In genomic region chr18:52588916-52589315, GRCh38 we compare ENCODE assay signal across 22 cellular contexts.
DNase-seq lines count a peak whose midpoint lies in the region; ATAC-seq and TF ChIP-seq lines count a peak whose summit lies in the region.
"Had no signal": no experiment of that assay in that cellular context is flagged by ENCODE, and none has a peak within 500 bp of the region (broad histone marks: within the 10 kb centered on the region; RNA-seq: fewer than 3 reads in every experiment).

No MANE protein-coding gene starts in this region.

- no peak overlapping the region for H3K18ac ChIP-seq in IMR-90 (ENCODE audit: low read depth, low read length)

- dilution Hi-C loops in IMR-90 (cut with HindIII; ENCODE audit: low sequenced_read_pairs, unreplicated experiment): no loop called here

- H3K9me2 ChIP-seq in PC-9 (ENCODE audit: insufficient read depth): no peaks in the 10 kb centered on the region

- H3K4me1 ChIP-seq in IMR-90 (ENCODE audit: control insufficient read depth, insufficient read depth, low read length) (no peaks in the 10 kb centered on the region), PC-9 (replicated peaks; ENCODE audit: insufficient read depth) (no peaks in the 10 kb centered on the region)
- H3K4me1 ChIP-seq: BLaER1 treated with 17β-estradiol and CSF1 and Interleukin-3, amounts not matched to agents 10 nM and 100 nM; Caco-2 had no signal

- intact Hi-C loops in IMR-90 (cut with micrococcal nuclease): no loop called here
- intact Hi-C loops in PC-9 (cut with micrococcal nuclease; ENCODE audit: unreplicated experiment): no loop called here

- H3K9me3 ChIP-seq in IMR-90 (ENCODE audit: control insufficient read depth, insufficient read depth, low read length): peaks cover 4% of the 10 kb centered on the region
- H3K9me3 ChIP-seq in PC-9 (ENCODE audit: insufficient read depth, low read depth): no peaks in the 10 kb centered on the region
- H3K9me3 ChIP-seq: BLaER1 treated with 17β-estradiol and CSF1 and Interleukin-3, amounts not matched to agents 10 nM and 100 nM; Caco-2 had no signal

- H3F3A ChIP-seq in PC-9 (ENCODE audit: insufficient read depth, low read depth): no peaks in the 10 kb centered on the region

- no peak for TF ChIP-seq RAD21 in IMR-90 (IDR thresholded peaks at IDR 0.05; ENCODE audit: low read length)

- ATAC-seq in IMR-90 (ENCODE audit: low read depth): no peak
- ATAC-seq in stimulated activated naive CD8-positive, alpha-beta T cell treated with anti-CD3 and anti-CD28 coated beads, Interleukin-15, Interleukin-2, amounts not matched to agents 100 U/mL and 50 U/mL, for 24 hours: no peak
- ATAC-seq: GM12878 had no signal

- H3K4me3 ChIP-seq in IMR-90 (ENCODE audit: insufficient read depth, low read depth, low read length): no peak overlapping the region
- H3K4me3 ChIP-seq in choroid plexus epithelial cell (ENCODE audit: low read depth, low read length): no peak overlapping the region
- no peak overlapping the region for H3K4me3 ChIP-seq in kidney epithelial cell (ENCODE audit: low read depth, low read length)
- H3K4me3 ChIP-seq in PC-9: no peak overlapping the region
- H3K4me3 ChIP-seq: BLaER1 treated with 17β-estradiol and CSF1 and Interleukin-3, amounts not matched to agents 10 nM and 100 nM; GM12878; SK-N-MC had no signal

- H2BK5ac ChIP-seq in IMR-90 (ENCODE audit: low read depth, low read length, poor library complexity, severe bottlenecking): no peak overlapping the region

- no peak overlapping the region for H3K27ac ChIP-seq in IMR-90 (ENCODE audit: insufficient read depth, low read length)
- no peak overlapping the region for H3K27ac ChIP-seq in PC-9
- H3K27ac ChIP-seq: BLaER1 treated with 17β-estradiol and CSF1 and Interleukin-3, amounts not matched to agents 10 nM and 100 nM; SK-N-MC had no signal

- CTCF ChIA-PET in IMR-90 (lab: Yijun Ruan, JAX): no interaction called here
- CTCF ChIA-PET in PC-9 (lab: Charles Lee): no interaction called here

- H3K36me3 ChIP-seq in IMR-90 (ENCODE audit: control insufficient read depth, insufficient read depth, low read length): no peaks in the 10 kb centered on the region
- H3K36me3 ChIP-seq in kidney epithelial cell (ENCODE audit: control insufficient read depth, insufficient read depth, low read length): no peaks in the 10 kb centered on the region
- no peaks in the 10 kb centered on the region for H3K36me3 ChIP-seq in PC-9 (ENCODE audit: low read depth)
- H3K36me3 ChIP-seq: BLaER1 treated with 17β-estradiol and CSF1 and Interleukin-3, amounts not matched to agents 10 nM and 100 nM had no signal

- H3K27me3 ChIP-seq in IMR-90 (ENCODE audit: control insufficient read depth, insufficient read depth, low read length) (no peaks in the 10 kb centered on the region), kidney epithelial cell (ENCODE audit: control insufficient read depth, insufficient read depth, low read length) (no peaks in the 10 kb centered on the region), PC-9 (ENCODE audit: insufficient read depth, low read depth) (peaks cover 4% of the 10 kb centered on the region; the same call in 1 of the 2 replicates)
- H3K27me3 ChIP-seq: BLaER1 treated with 17β-estradiol and CSF1 and Interleukin-3, amounts not matched to agents 10 nM and 100 nM had no signal

- no peaks in the 10 kb centered on the region for H3K79me1 ChIP-seq in IMR-90 (ENCODE audit: low read depth in 1 of 2, low read length in 2 of 2)

- no peak overlapping the region for H3K23ac ChIP-seq in IMR-90 (ENCODE audit: low read depth, low read length)

- H3K4ac ChIP-seq in IMR-90 (ENCODE audit: low read depth, low read length): no peak overlapping the region

- BruUV-seq in IMR-90 (replicated peaks; lab: Mats Ljungman, UMichigan) (no TSS peak), PC-9 (replicated peaks; lab: Mats Ljungman, UMichigan) (no TSS peak)

- no CpG with 5 or more reads among the region's 1 CpG for WGBS in IMR-90 (ENCODE audit: extremely low coverage in 2 of 2, insufficient read length in 1 of 2), 2 experiments

- H2BK120ac ChIP-seq in IMR-90 (ENCODE audit: low read depth, low read length): no peak overlapping the region

- DNase-seq in IMR-90 (peak; percentile 30), choroid plexus epithelial cell (ENCODE audit: low read depth) (peak; percentile 16), kidney epithelial cell (ENCODE audit: low read depth) (peak; percentile 14), hypothalamus (lab: John Stamatoyannopoulos, UW) (no peak), PC-9 (no peak)
- no peak for DNase-seq in stimulated activated naive CD8-positive, alpha-beta T cell treated with anti-CD3 and anti-CD28 coated beads, Interleukin-15, Interleukin-2, amounts not matched to agents 100 U/mL and 50 U/mL, for 24 hours
- no peak for DNase-seq in stimulated activated CD4-positive, alpha-beta T cell treated with anti-CD3 and anti-CD28 coated beads, Interleukin-4, amount 100 ng/mL, for 1 hour
- DNase-seq: Caco-2; CD4-positive, alpha-beta memory T cell; DMS 273 treated with DMSO at 0.1 percent for 48 hours; DMS79 treated with DMSO at 0.1 percent for 48 hours; MM.1S; NCI-H1092; NCI-H1436; NCI-H187 treated with DMSO at 0.1 percent for 48 hours; NCI-H2107; NCI-H446 treated with DMSO at 0.1 percent for 48 hours; NCI-H526 treated with DMSO at 0.1 percent for 48 hours; Right ventricle myocardium superior had no signal

- no peak overlapping the region for H3K14ac ChIP-seq in IMR-90 (replicated peaks; ENCODE audit: low read depth, low read length)

- in situ Hi-C loops in IMR-90 (cut with MboI; ENCODE audit: low sequenced_read_pairs): no loop called here

- no peaks in the 10 kb centered on the region for H3K9me1 ChIP-seq in IMR-90 (ENCODE audit: insufficient read depth, low read length)

- H4K91ac ChIP-seq in IMR-90 (ENCODE audit: insufficient read depth, low read depth, low read length): no peak overlapping the region

- H2AK5ac ChIP-seq in IMR-90 (ENCODE audit: low read depth, low read length): no peak overlapping the region

- POLR2A ChIA-PET in IMR-90 (lab: Charles Lee; ENCODE audit: unreplicated experiment): no interaction called here
- POLR2A ChIA-PET in PC-9 (lab: Charles Lee; ENCODE audit: unreplicated experiment): no interaction called here

- H3K4me2 ChIP-seq in IMR-90 (ENCODE audit: low read depth, low read length): no peak overlapping the region
- H3K4me2 ChIP-seq in PC-9: no peak overlapping the region
- H3K4me2 ChIP-seq: BLaER1 treated with 17β-estradiol and CSF1 and Interleukin-3, amounts not matched to agents 10 nM and 100 nM had no signal

- H3K79me2 ChIP-seq in PC-9 (ENCODE audit: low read depth): no peaks in the 10 kb centered on the region

- H2BK20ac ChIP-seq in IMR-90 (ENCODE audit: low read depth, low read length): no peak overlapping the region

- H2AK9ac ChIP-seq in IMR-90 (replicated peaks; ENCODE audit: low read depth, low read length, poor library complexity): no peak overlapping the region

- H3K9ac ChIP-seq in IMR-90 (ENCODE audit: low read depth, low read length): no peak overlapping the region
- H3K9ac ChIP-seq: BLaER1 treated with 17β-estradiol and CSF1 and Interleukin-3, amounts not matched to agents 10 nM and 100 nM had no signal

- H4K5ac ChIP-seq in IMR-90 (ENCODE audit: low read depth, low read length): no peak overlapping the region

- H4K20me1 ChIP-seq in IMR-90 (ENCODE audit: insufficient read depth, low read length) (no peaks in the 10 kb centered on the region), PC-9 (ENCODE audit: insufficient read depth) (no peaks in the 10 kb centered on the region)
- H4K20me1 ChIP-seq: BLaER1 treated with 17β-estradiol and CSF1 and Interleukin-3, amounts not matched to agents 10 nM and 100 nM had no signal

- TF ChIP-seq CTCF in IMR-90 (conservative IDR thresholded peaks at IDR 0.05; ENCODE audit: low read depth, low read length) (no peak), choroid plexus epithelial cell (conservative IDR thresholded peaks at IDR 0.05; ENCODE audit: low read depth, low read length) (no peak), kidney epithelial cell (IDR thresholded peaks at IDR 0.05; ENCODE audit: insufficient read depth, low read length, poor library complexity, severe bottlenecking) (no peak), PC-9 (conservative IDR thresholded peaks at IDR 0.05) (no peak)

- no peak overlapping the region for H3K56ac ChIP-seq in IMR-90 (ENCODE audit: extremely low read depth, insufficient read depth, low read length)

- TF ChIP-seq POLR2A in IMR-90 (IDR thresholded peaks at IDR 0.05; ENCODE audit: low read depth, low read length): no peak

- no peak overlapping the region for H2BK15ac ChIP-seq in IMR-90 (ENCODE audit: low read depth, low read length)

- no peak overlapping the region for H4K8ac ChIP-seq in IMR-90 (ENCODE audit: low read depth in 2 of 2, low read length in 2 of 2)

- H2AFZ ChIP-seq in IMR-90 (replicated peaks; ENCODE audit: low read length, poor library complexity) (no peak overlapping the region), PC-9 (no peak overlapping the region)

TF ChIP-seq in IMR-90, 13 proteins besides CTCF, POLR2A, EP300 and RAD21:
- TF ChIP-seq BHLHE40 (IDR thresholded peaks at IDR 0.05; ENCODE audit: low read depth, low read length) (no peak), CEBPB (IDR thresholded peaks at IDR 0.05; ENCODE audit: low read depth, low read length) (no peak), SMC3 (IDR thresholded peaks at IDR 0.05; ENCODE audit: low read depth, low read length) (no peak), MXI1 (IDR thresholded peaks at IDR 0.05; ENCODE audit: borderline replicate concordance, low read depth, low read length) (no peak), NFE2L2 (IDR thresholded peaks at IDR 0.05; ENCODE audit: low read depth, low read length) (no peak), RCOR1 (IDR thresholded peaks at IDR 0.05; ENCODE audit: insufficient replicate concordance, low read length) (no peak)

Comparison
In these comparisons a context has a peak if more than half of its experiments do, and no peak if none do; other contexts are left out.
1. DNase-seq: peak in IMR-90 (single experiment), choroid plexus epithelial cell (single experiment) and kidney epithelial cell (single experiment); none in stimulated activated naive CD8-positive, alpha-beta T cell treated with anti-CD3 and anti-CD28 coated beads, Interleukin-15, Interleukin-2, amounts not matched to agents 100 U/mL and 50 U/mL, for 24 hours (single experiment), hypothalamus (0 of 51), PC-9 (0 of 2) and stimulated activated CD4-positive, alpha-beta T cell treated with anti-CD3 and anti-CD28 coated beads, Interleukin-4, amount 100 ng/mL, for 1 hour (single experiment).